Comparison of ENCODE assay signal across 8 cellular contexts in genomic region chr16:31094088-31094423, GRCh38. TPM values are rescaled to one million over a fixed set of nuclear protein-coding genes. Genes with fewer than 3 reads are reported as not detected.
A peak's percentile ranks its signal among the peaks of the same experiment; 100 is the strongest.
DNase-seq lines count a peak whose midpoint lies in the region; ATAC-seq and TF ChIP-seq lines count a peak whose summit lies in the region.

No MANE protein-coding gene starts in this region.

- TF ChIP-seq POLR2A in heart left ventricle (IDR thresholded peaks at IDR 0.05) = no peak

- POLR2A ChIA-PET in activated CD4-positive, alpha-beta memory T cell treated with anti-CD3 and anti-CD28 coated beads for 36 hours (lab: Charles Lee) = interaction anchor here (0.7 to 2.9 kb wide), 8 partner anchors 12 to 908 kb away, joined by 3 to 16 read pairs (median 3); partner anchors contain the start of genes ZNF646 and ZNF668

- peak overlapping the region; percentile 93 for H3K4me3 Mint-ChIP-seq in activated CD4-positive, alpha-beta memory T cell treated with anti-CD3 and anti-CD28 coated beads for 36 hours

- H3K4me1 Mint-ChIP-seq in activated CD4-positive, alpha-beta memory T cell treated with anti-CD3 and anti-CD28 coated beads for 36 hours (ENCODE audit: low read depth) = peaks cover 24% of the 10 kb centered on the region

- peaks cover 0 to 28% (median 15%) of the 10 kb centered on the region in 9 donors for H3K36me3 ChIP-seq in heart left ventricle

- DNase-seq in Right ventricle myocardium inferior (ENCODE audit: missing footprints) = no peak
- no peak for DNase-seq in cardiac septum (ENCODE audit: low spot score)
- no peak for DNase-seq in activated CD4-positive, alpha-beta memory T cell treated with anti-CD3 and anti-CD28 coated beads for 36 hours
- no peak for DNase-seq in heart left ventricle
- DNase-seq in sciatic nerve (ENCODE audit: low spot score) = no peak
- no peak for DNase-seq in medulla oblongata (ENCODE audit: extremely low spot score)
- DNase-seq in GM19240 (ENCODE audit: insufficient read length, low spot score) = no peak
- no peak for DNase-seq in MV-4-11 (lab: John Stamatoyannopoulos, UW)

- H3K27ac Mint-ChIP-seq in activated CD4-positive, alpha-beta memory T cell treated with anti-CD3 and anti-CD28 coated beads for 36 hours = peak overlapping the region; percentile 84

- H3K9me3 Mint-ChIP-seq in activated CD4-positive, alpha-beta memory T cell treated with anti-CD3 and anti-CD28 coated beads for 36 hours = no peaks in the 10 kb centered on the region

- H3K27me3 ChIP-seq in heart left ventricle = no peaks in the 10 kb centered on the region

- peak overlapping the region in 11 of 12 donors; percentile 69 to 93 (median 89) for H3K27ac ChIP-seq in heart left ventricle

- peaks cover 9% of the 10 kb centered on the region for H3K36me3 Mint-ChIP-seq in activated CD4-positive, alpha-beta memory T cell treated with anti-CD3 and anti-CD28 coated beads for 36 hours

- CTCF ChIA-PET in activated CD4-positive, alpha-beta memory T cell treated with anti-CD3 and anti-CD28 coated beads for 36 hours (lab: Charles Lee) = interaction anchor here (0.7 to 2.7 kb wide), 5 partner anchors 48 to 152 kb away, joined by 3 to 11 read pairs (median 3); partner anchors contain the start of gene HSD3B7

- peak; percentile 26 for ATAC-seq in Right ventricle myocardium inferior
- peak in 2 of 4 donors; percentile 14 to 35 for ATAC-seq in heart left ventricle
- ATAC-seq in sciatic nerve = peak; percentile 43

- H3K4me3 ChIP-seq in heart left ventricle = peak overlapping the region; percentile 72 to 95 (median 84)

- WGBS in heart left ventricle, 4 donors = 0 to 1% (median 1%) methylated on average over 20 of the region's 20 CpGs

- no peak for TF ChIP-seq CTCF in heart left ventricle (IDR thresholded peaks at IDR 0.05)

- H3K4me1 ChIP-seq in heart left ventricle = peaks cover 0 to 26% (median 18%) of the 10 kb centered on the region in 12 donors

- intact Hi-C loops in Right ventricle myocardium inferior (cut with DNase I) = loop anchor here (2.0 kb wide), 1 partner anchor 19 kb away; the partner anchor contains the start of genes ZNF646 and ZNF668
- intact Hi-C loops in cardiac septum (cut with DNase I) = loop anchor here (2.0 kb wide), 1 partner anchor 19 kb away; the partner anchor contains the start of genes ZNF646 and ZNF668
- intact Hi-C loops in activated CD4-positive, alpha-beta memory T cell treated with anti-CD3 and anti-CD28 coated beads for 36 hours (cut with micrococcal nuclease) = loop anchor here (1.0 to 5.0 kb wide), 6 partner anchors 15 to 775 kb away; partner anchors contain the start of genes BCKDK, HSD3B7, KAT8 and SETD1A
- intact Hi-C loops in heart left ventricle (cut with DNase I) = loop anchor here in 5 of 10 donors (1.0 to 10.0 kb wide), 7 partner anchors 19 to 361 kb away; partner anchors contain the start of genes HSD3B7 (in 3 of the 5), ZNF646 (in 2 of the 5), ZNF668 (in 2 of the 5) and ARMC5 (in 1 of the 5)
- intact Hi-C loops in sciatic nerve (cut with DNase I) = loop anchor here (10.0 kb wide), 1 partner anchor 109 kb away; the partner anchor contains the start of gene HSD3B7

- no peaks in the 10 kb centered on the region for H3K27me3 Mint-ChIP-seq in activated CD4-positive, alpha-beta memory T cell treated with anti-CD3 and anti-CD28 coated beads for 36 hours

- no peaks in the 10 kb centered on the region for H3K9me3 ChIP-seq in heart left ventricle

RNA-seq across cellular contexts. Expression of gene VKORC1, which starts 0.5 kb away (rescaled TPM):
- total RNA-seq in Right ventricle myocardium inferior = 41.1 TPM
- total RNA-seq in cardiac septum = 42.1 TPM
- 10 to 100 TPM; 67.3 to 72.3 TPM for total RNA-seq in activated CD4-positive, alpha-beta memory T cell treated with anti-CD3 and anti-CD28 coated beads for 36 hours
- total RNA-seq in heart left ventricle = 10 to 100 TPM; 25.9 to 63.1 (median 42.0) TPM
- polyA plus RNA-seq in heart left ventricle = 100 to 1,000 TPM in 1 of 2 donors, 10 to 100 TPM in 1; 40.2 to 134 TPM
- 65.0 TPM for total RNA-seq in sciatic nerve

RNA-seq across cellular contexts. Expression of gene PRSS53, which starts 5.3 kb away (rescaled TPM):
- total RNA-seq in Right ventricle myocardium inferior (0.62 TPM), cardiac septum (0.59 TPM), heart left ventricle (1 to 10 TPM in 1 of 9 donors, under 1 TPM in 8; 0.16 to 1.4 (median 0.44) TPM), sciatic nerve (3.1 TPM)
- total RNA-seq in activated CD4-positive, alpha-beta memory T cell treated with anti-CD3 and anti-CD28 coated beads for 36 hours = 1 to 10 TPM; 3.4 to 5.3 TPM
- under 1 TPM; 0.80 to 0.84 TPM for polyA plus RNA-seq in heart left ventricle

RNA-seq across cellular contexts. Expression of gene BCKDK, which starts 14.1 kb away (rescaled TPM):
- total RNA-seq in Right ventricle myocardium inferior (79.7 TPM), cardiac septum (56.4 TPM), heart left ventricle (100 to 1,000 TPM in 2 of 9 donors, 10 to 100 TPM in 7; 61.9 to 134 (median 70.0) TPM), sciatic nerve (35.0 TPM)
- 10 to 100 TPM; 38.5 to 40.5 TPM for total RNA-seq in activated CD4-positive, alpha-beta memory T cell treated with anti-CD3 and anti-CD28 coated beads for 36 hours
- 10 to 100 TPM; 42.6 to 57.4 TPM for polyA plus RNA-seq in heart left ventricle

RNA-seq across cellular contexts. Expression of gene ZNF646, which starts 19.8 kb away (rescaled TPM):
- total RNA-seq in Right ventricle myocardium inferior = 9.9 TPM
- 9.6 TPM for total RNA-seq in cardiac septum
- total RNA-seq in activated CD4-positive, alpha-beta memory T cell treated with anti-CD3 and anti-CD28 coated beads for 36 hours = 10 to 100 TPM; 18.6 to 19.9 TPM
- 10 to 100 TPM in 6 of 9 donors, 1 to 10 TPM in 3; 8.3 to 15.5 (median 10.3) TPM for total RNA-seq in heart left ventricle
- 1 to 10 TPM; 6.4 to 7.6 TPM for polyA plus RNA-seq in heart left ventricle
- 16.3 TPM for total RNA-seq in sciatic nerve

RNA-seq across cellular contexts. Expression of gene ZNF668, which starts 20.0 kb away (rescaled TPM):
- total RNA-seq in Right ventricle myocardium inferior (5.3 TPM), cardiac septum (5.9 TPM), heart left ventricle (10 to 100 TPM in 2 of 9 donors, 1 to 10 TPM in 7; 3.5 to 11.4 (median 5.8) TPM), sciatic nerve (6.8 TPM)
- total RNA-seq in activated CD4-positive, alpha-beta memory T cell treated with anti-CD3 and anti-CD28 coated beads for 36 hours = 10 to 100 TPM; 11.4 to 13.3 TPM
- polyA plus RNA-seq in heart left ventricle = 1 to 10 TPM; 6.6 to 9.8 TPM
